In the genomic region with DNA sequence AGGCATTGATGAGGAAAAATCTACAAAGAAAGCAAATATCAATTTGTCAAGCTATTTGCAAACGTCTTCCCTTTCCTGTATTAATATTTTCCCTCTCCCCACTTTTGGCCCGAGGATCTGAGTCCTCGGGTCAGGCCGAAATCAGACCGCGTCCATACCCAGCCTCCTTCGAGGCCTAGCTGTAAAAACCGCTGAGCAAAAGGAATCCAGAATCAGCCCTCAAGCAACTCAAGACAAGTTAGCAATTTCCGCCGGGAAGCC, we compare ENCODE assay signal across 8 cellular contexts. TPM values are rescaled to one million over a fixed set of nuclear protein-coding genes. Genes with fewer than 3 reads are reported as not detected.
DNase-seq lines count a peak whose midpoint lies in the region; ATAC-seq and TF ChIP-seq lines count a peak whose summit lies in the region.

No MANE protein-coding gene starts in this region.

- H3K27ac Mint-ChIP-seq in activated T-helper 1 cell treated with anti-CD3 and anti-CD28 coated beads, Interleukin-12 subunit alpha, Interleukin-12 subunit beta, Interleukin-2, Interleukin-4 antibody, amounts not matched to agents 30 ng/mL and 10 ng/mL and 1 ng/mL, durations not matched to agents 14 hours and 24 hours and 36 hours, result peak overlapping the region; percentile 95

- peak overlapping the region; percentile 100 for H3K4me3 ChIP-seq in GM06990 (replicated peaks; ENCODE audit: low read depth, low read length)
- peak overlapping the region in 3 of 4 donors; percentile 63 to 92 (median 79) for H3K4me3 ChIP-seq in upper lobe of left lung

- H3K4me3 Mint-ChIP-seq in activated T-helper 1 cell treated with anti-CD3 and anti-CD28 coated beads, Interleukin-12 subunit alpha, Interleukin-12 subunit beta, Interleukin-2, Interleukin-4 antibody, amounts not matched to agents 30 ng/mL and 10 ng/mL and 1 ng/mL, durations not matched to agents 14 hours and 24 hours and 36 hours, result peak overlapping the region; percentile 94

- TF ChIP-seq CTCF in GM06990 (IDR thresholded peaks at IDR 0.05; ENCODE audit: insufficient read depth, low read length, poor library complexity, severe bottlenecking) (no peak), upper lobe of left lung (IDR thresholded peaks at IDR 0.05) (no peak)

- intact Hi-C loops in activated T-helper 1 cell treated with anti-CD3 and anti-CD28 coated beads, Interleukin-12 subunit alpha, Interleukin-12 subunit beta, Interleukin-2, Interleukin-4 antibody, amounts not matched to agents 30 ng/mL and 10 ng/mL and 1 ng/mL, durations not matched to agents 14 hours and 24 hours and 36 hours (cut with micrococcal nuclease), result loop anchor here (1.0 to 10.0 kb wide), 6 partner anchors 24 to 542 kb away; a partner anchor contains a TSS

- peaks cover 31 to 40% (median 33%) of the 10 kb centered on the region in 4 donors for H3K4me1 ChIP-seq in upper lobe of left lung

- TF ChIP-seq POLR2A in upper lobe of left lung (IDR thresholded peaks at IDR 0.05), result no peak

- H3K4me1 Mint-ChIP-seq in activated T-helper 1 cell treated with anti-CD3 and anti-CD28 coated beads, Interleukin-12 subunit alpha, Interleukin-12 subunit beta, Interleukin-2, Interleukin-4 antibody, amounts not matched to agents 30 ng/mL and 10 ng/mL and 1 ng/mL, durations not matched to agents 14 hours and 24 hours and 36 hours (ENCODE audit: low read depth), result peaks cover 37% of the 10 kb centered on the region

- peaks cover 24% of the 10 kb centered on the region for H3K36me3 Mint-ChIP-seq in activated T-helper 1 cell treated with anti-CD3 and anti-CD28 coated beads, Interleukin-12 subunit alpha, Interleukin-12 subunit beta, Interleukin-2, Interleukin-4 antibody, amounts not matched to agents 30 ng/mL and 10 ng/mL and 1 ng/mL, durations not matched to agents 14 hours and 24 hours and 36 hours (ENCODE audit: low read depth)

- H3K27me3 ChIP-seq in GM06990 (replicated peaks; ENCODE audit: control insufficient read depth, insufficient read depth, low read length), result no peaks in the 10 kb centered on the region
- H3K27me3 ChIP-seq in layer of hippocampus (ENCODE audit: control insufficient read depth, insufficient read depth, low read length), result no peaks in the 10 kb centered on the region
- no peaks in the 10 kb centered on the region for H3K27me3 ChIP-seq in upper lobe of left lung

- H3K36me3 ChIP-seq in GM06990 (ENCODE audit: control insufficient read depth, insufficient read depth, low read length) (no peaks in the 10 kb centered on the region), upper lobe of left lung (peaks cover 0 to 9% (median 0%) of the 10 kb centered on the region in 4 donors)

- no peaks in the 10 kb centered on the region for H3K9me3 Mint-ChIP-seq in activated T-helper 1 cell treated with anti-CD3 and anti-CD28 coated beads, Interleukin-12 subunit alpha, Interleukin-12 subunit beta, Interleukin-2, Interleukin-4 antibody, amounts not matched to agents 30 ng/mL and 10 ng/mL and 1 ng/mL, durations not matched to agents 14 hours and 24 hours and 36 hours

- ATAC-seq in HG02798 (IDR thresholded peaks at IDR 0.05; ENCODE audit: poor library complexity, unreplicated experiment) (peak; percentile 27), upper lobe of left lung (ENCODE audit: low FRiP score in 2 of 2) (no peak), HG02571 (IDR thresholded peaks at IDR 0.05; ENCODE audit: unreplicated experiment) (no peak)

- no peak for TF ChIP-seq EP300 in upper lobe of left lung (IDR thresholded peaks at IDR 0.05)

- no peaks in the 10 kb centered on the region for H3K27me3 Mint-ChIP-seq in activated T-helper 1 cell treated with anti-CD3 and anti-CD28 coated beads, Interleukin-12 subunit alpha, Interleukin-12 subunit beta, Interleukin-2, Interleukin-4 antibody, amounts not matched to agents 30 ng/mL and 10 ng/mL and 1 ng/mL, durations not matched to agents 14 hours and 24 hours and 36 hours (ENCODE audit: insufficient read depth)

- H3K27ac ChIP-seq in layer of hippocampus (ENCODE audit: low read depth, low read length) (peak overlapping the region; percentile 98), upper lobe of left lung (peak overlapping the region; percentile 97 to 100 (median 100))

- DNase-seq in GM06990 (ENCODE audit: extremely low read depth, insufficient read length), result no peak
- no peak for DNase-seq in activated T-helper 1 cell treated with anti-CD3 and anti-CD28 coated beads, Interleukin-12 subunit alpha, Interleukin-12 subunit beta, Interleukin-2, Interleukin-4 antibody, amounts not matched to agents 30 ng/mL and 10 ng/mL and 1 ng/mL, durations not matched to agents 14 hours and 24 hours and 36 hours (ENCODE audit: low spot score)
- DNase-seq in upper lobe of left lung, result no peak
- DNase-seq in stimulated activated CD4-positive, alpha-beta T cell treated with anti-CD3 and anti-CD28 coated beads, Interleukin-4, amount 100 ng/mL, for 1 hour, result no peak
- DNase-seq in NCI-H748 treated with DMSO at 0.1 percent for 48 hours (lab: John Stamatoyannopoulos, UW), result no peak

- H3K9me3 ChIP-seq in upper lobe of left lung, result no peaks in the 10 kb centered on the region

- 0 to 1% methylated on average over 8 to 10 of the region's 10 CpGs for WGBS in upper lobe of left lung, 2 donors

RNA-seq across cellular contexts. Expression of a gene that starts 0.4 kb away (rescaled TPM):
- total RNA-seq in activated T-helper 1 cell treated with anti-CD3 and anti-CD28 coated beads, Interleukin-12 subunit alpha, Interleukin-12 subunit beta, Interleukin-2, Interleukin-4 antibody, amounts not matched to agents 30 ng/mL and 10 ng/mL and 1 ng/mL, durations not matched to agents 14 hours and 24 hours and 36 hours, result 139 and 141 TPM in 2 replicates
- 10 to 100 TPM; 22.0 to 81.8 (median 59.3) TPM for total RNA-seq in upper lobe of left lung

RNA-seq across cellular contexts. Expression of a gene that starts 24.1 kb away (rescaled TPM):
- total RNA-seq in activated T-helper 1 cell treated with anti-CD3 and anti-CD28 coated beads, Interleukin-12 subunit alpha, Interleukin-12 subunit beta, Interleukin-2, Interleukin-4 antibody, amounts not matched to agents 30 ng/mL and 10 ng/mL and 1 ng/mL, durations not matched to agents 14 hours and 24 hours and 36 hours, result 40.5 and 42.3 TPM in 2 replicates
- 10 to 100 TPM in 4 of 6 donors, 1 to 10 TPM in 2; 4.4 to 26.5 (median 18.4) TPM for total RNA-seq in upper lobe of left lung

RNA-seq across cellular contexts. Expression of a gene that starts 24.2 kb away (rescaled TPM):
- total RNA-seq in activated T-helper 1 cell treated with anti-CD3 and anti-CD28 coated beads, Interleukin-12 subunit alpha, Interleukin-12 subunit beta, Interleukin-2, Interleukin-4 antibody, amounts not matched to agents 30 ng/mL and 10 ng/mL and 1 ng/mL, durations not matched to agents 14 hours and 24 hours and 36 hours, result 53.8 and 54.1 TPM in 2 replicates
- 1 to 10 TPM; 1.0 to 5.0 (median 2.6) TPM for total RNA-seq in upper lobe of left lung
